Comparison of ENCODE assay signal across 10 cellular contexts in the genomic region with DNA sequence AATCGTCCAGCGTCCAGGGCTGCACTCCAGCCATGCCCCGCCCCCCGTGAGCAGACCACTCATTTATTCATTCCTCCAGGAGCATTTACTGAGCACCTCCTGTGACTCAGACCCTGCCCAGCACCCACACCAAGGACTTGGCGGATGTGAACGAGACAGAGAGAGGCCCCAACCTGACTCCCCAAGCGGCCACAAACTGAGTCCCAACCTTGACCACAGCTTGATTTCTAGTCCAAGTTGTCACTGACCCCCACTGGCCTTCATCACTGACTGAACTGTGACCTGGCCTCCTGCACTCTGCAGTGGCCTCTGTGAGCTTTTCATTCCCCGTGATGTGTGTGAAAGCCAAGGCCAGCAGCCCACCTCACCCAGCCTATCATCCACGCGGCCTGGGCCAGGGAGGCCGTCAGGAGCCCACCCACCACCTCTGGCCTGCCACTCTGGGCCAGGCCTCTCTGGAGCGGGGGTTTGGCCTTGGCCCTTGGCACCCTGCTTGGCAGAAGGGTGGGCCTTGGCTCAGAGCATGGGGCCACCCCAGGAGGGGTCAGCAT. TPM values are rescaled to one million over a fixed set of nuclear protein-coding genes. Genes with fewer than 3 reads are reported as not detected.
DNase-seq lines count a peak whose midpoint lies in the region; ATAC-seq, FAIRE-seq and TF ChIP-seq lines count a peak whose summit lies in the region.
"Had no signal": no experiment of that assay in that cellular context is flagged by ENCODE, and none has a peak within 500 bp of the region (broad histone marks: within the 10 kb centered on the region; RNA-seq: fewer than 3 reads in every experiment).

No MANE protein-coding gene starts in this region.

- H3K27ac ChIP-seq in HepG2 (ENCODE audit: extremely low read length, insufficient read depth, low read length), result no peak overlapping the region
- H3K27ac ChIP-seq in vagina, result no peak overlapping the region
- H3K27ac ChIP-seq: sigmoid colon, suprapubic skin had no signal

- H3K36me3 ChIP-seq in HepG2 (replicated peaks in 1 of 2; ENCODE audit: control insufficient read depth in 1 of 2, insufficient read depth in 2 of 2, low read length in 2 of 2) (no peaks in the 10 kb centered on the region), vagina (no peaks in the 10 kb centered on the region)
- H3K36me3 ChIP-seq: sigmoid colon, suprapubic skin had no signal

- no peak overlapping the region for H2AFZ ChIP-seq in HepG2 (ENCODE audit: low read length)

- H3K9ac ChIP-seq in HepG2 (ENCODE audit: insufficient read depth, low read depth, low read length), result no peak overlapping the region

- H4K20me1 ChIP-seq in HepG2 (ENCODE audit: insufficient read depth, low read length), result no peaks in the 10 kb centered on the region

- CTCF ChIA-PET in HepG2 (lab: Yijun Ruan, JAX; ENCODE audit: low intra/inter-chr PET ratio, low total read pairs), result no interaction called here

- DNase-seq in ELR (ENCODE audit: low read depth) (peak; percentile 94), HT1080 (ENCODE audit: low read depth) (peak; percentile 91), amniotic epithelial cell (ENCODE audit: low read depth) (peak; percentile 83), HepG2 (ENCODE audit: low spot score) (peak; percentile 15), vagina (ENCODE audit: extremely low spot score in 2 of 2) (no peak)
- DNase-seq: sigmoid colon had no signal

- BruUV-seq in HepG2 (replicated peaks; lab: Mats Ljungman, UMichigan), result no TSS peak

- no peak for TF ChIP-seq RAD21 in HepG2 (CRISPR knock-in tag; IDR thresholded peaks at IDR 0.05)

- FAIRE-seq in HepG2 (lab: Jason Lieb, UNC), result no peak

- H3K4me1 ChIP-seq in HepG2 (ENCODE audit: insufficient read depth, low read length), result peaks cover 55% of the 10 kb centered on the region
- no peaks in the 10 kb centered on the region for H3K4me1 ChIP-seq in vagina
- H3K4me1 ChIP-seq: sigmoid colon, suprapubic skin had no signal

- H3K4me2 ChIP-seq in HepG2 (ENCODE audit: low read depth, low read length), result peak overlapping the region; percentile 44

- TF ChIP-seq EP300 in HepG2 (IDR thresholded peaks at IDR 0.05; ENCODE audit: low read depth in 2 of 2, low read length in 2 of 2) (no peak), HepG2 (CRISPR knock-in tag; IDR thresholded peaks at IDR 0.05; ENCODE audit: borderline replicate concordance) (no peak)

- H3K9me3 ChIP-seq in HepG2 (ENCODE audit: low read length) (no peaks in the 10 kb centered on the region), vagina (no peaks in the 10 kb centered on the region)
- H3K9me3 ChIP-seq: sigmoid colon, suprapubic skin had no signal

- no peaks in the 10 kb centered on the region for H3K79me2 ChIP-seq in HepG2 (ENCODE audit: insufficient read depth, low read length)

- TF ChIP-seq CTCF in HepG2 (CRISPR knock-in tag; IDR thresholded peaks at IDR 0.05) (0 out of 2 replicates have a peak, but pooled peaks have one; percentile 0), vagina (IDR thresholded peaks at IDR 0.05) (no peak)

- intact Hi-C loops in HepG2 (cut with micrococcal nuclease; ENCODE audit: unreplicated experiment) (loop anchor here (5.0 kb wide), 1 partner anchor 153 kb away; no protein-coding TSS in a partner anchor), vagina (cut with DNase I) (no loop called here)

- ATAC-seq in HepG2 (peak; percentile 22), HG02759 (IDR thresholded peaks at IDR 0.05; ENCODE audit: unreplicated experiment) (no peak), GM19324 (IDR thresholded peaks at IDR 0.05; ENCODE audit: low FRiP score, unreplicated experiment) (no peak), GM18873 (IDR thresholded peaks at IDR 0.05; ENCODE audit: low FRiP score, unreplicated experiment) (no peak)

- H3K4me3 ChIP-seq in HepG2 (replicated peaks in 1 of 3; ENCODE audit: insufficient read depth in 1 of 3, low read depth in 2 of 3, low read length in 3 of 3) (peak overlapping the region in 1 of 3 experiments; percentile 39; a peak in 1 of 6 replicates), vagina (no peak overlapping the region)
- H3K4me3 ChIP-seq: sigmoid colon, suprapubic skin had no signal

- in situ Hi-C loops in HepG2 (cut with HindIII; ENCODE audit: extremely low pct_ligation_motif_present, low pct_unique_long_range_greater_than_20kb), result no loop called here

- POLR2A ChIA-PET in HepG2 (lab: Yijun Ruan, JAX), result interaction anchor here (0.8 kb wide), 1 partner anchor 33 kb away, joined by 3 read pairs; no protein-coding TSS in a partner anchor

- TF ChIP-seq POLR2A in HepG2 (IDR thresholded peaks at IDR 0.05; ENCODE audit: insufficient read depth in 1 of 2, low read depth in 2 of 2, low read length in 2 of 2) (no peak), vagina (IDR thresholded peaks at IDR 0.05) (no peak)

- WGBS in HepG2 (ENCODE audit: low lambda C conversion rate), result 3% methylated on average over 5 of the region's 12 CpGs

- H3K27me3 ChIP-seq in HepG2 (ENCODE audit: control insufficient read depth in 1 of 2, insufficient read depth in 2 of 2, low read length in 2 of 2) (no peaks in the 10 kb centered on the region; a peak in 1 of 5 replicates), vagina (no peaks in the 10 kb centered on the region)
- H3K27me3 ChIP-seq: sigmoid colon, suprapubic skin had no signal

TF ChIP-seq in HepG2, 621 proteins besides CTCF, POLR2A, EP300 and RAD21 (continues in another document):
- peak; percentile 39; the same call in 1 of the 2 replicates for TF ChIP-seq NR2C2 (CRISPR knock-in tag; IDR thresholded peaks at IDR 0.05; ENCODE audit: borderline replicate concordance)
- TF ChIP-seq NFYC (CRISPR knock-in tag; IDR thresholded peaks at IDR 0.05), result no peak
- peak; percentile 50; the same call in 1 of the 2 replicates for TF ChIP-seq HIC2 (CRISPR knock-in tag; IDR thresholded peaks at IDR 0.05; ENCODE audit: low read depth)
- no peak for TF ChIP-seq HOXA5 (CRISPR knock-in tag; IDR thresholded peaks at IDR 0.05)

RNA-seq across cellular contexts. Expression of gene RUNX3, which starts 19.3 kb away (rescaled TPM):
- 3.2 and 5.5 TPM in 2 replicates for total RNA-seq in HT1080 (2014; rRNA removed; shearing (Covaris generic))
- polyA plus RNA-seq in HT1080 (2015; cell fraction: cytosol; rRNA removed), result 17.1 and 19.5 TPM in 2 replicates
- polyA plus RNA-seq in HT1080 (2015; cell fraction: nucleus; rRNA removed), result 10.6 and 14.8 TPM in 2 replicates
- total RNA-seq in HepG2 (2016; rRNA removed; fragmentation: Illumina TruSeq; extraction: Trizol) (0.04 TPM in 1 of 2 replicates, not detected in the other), vagina (4.2 TPM)
- total RNA-seq in HepG2 (2016; cell fraction: cytosol; rRNA removed; fragmentation: Illumina TruSeq; extraction: Trizol; ENCODE audit: low read depth), result not detected in 2 replicates
- total RNA-seq in HepG2 (2016; cell fraction: insoluble cytoplasmic fraction; rRNA removed; fragmentation: Illumina TruSeq; extraction: Trizol), result 0.04 and 0.06 TPM in 2 replicates
- 0.07 TPM in 1 of 2 replicates, not detected in the other for total RNA-seq in HepG2 (2016; cell fraction: membrane; rRNA removed; fragmentation: Illumina TruSeq; extraction: Trizol)
- total RNA-seq in HepG2 (2016; cell fraction: nucleus; rRNA removed; fragmentation: Illumina TruSeq; extraction: Trizol), result not detected in 2 replicates
- 0.17 and 0.22 TPM in 2 replicates for polyA plus RNA-seq in HepG2 (2011; rRNA removed)
- 0.12 and 0.21 TPM in 2 replicates for polyA plus RNA-seq in HepG2 (2011; cell fraction: cytosol; rRNA removed)
- polyA plus RNA-seq in HepG2 (2011; cell fraction: nucleus; rRNA removed), result 0.26 and 0.35 TPM in 2 replicates
- polyA plus RNA-seq in HepG2 (2012), result 0.67 and 0.68 TPM in 2 replicates
- 0.07 TPM in 1 of 2 replicates, not detected in the other for polyA plus RNA-seq in HepG2 (2016; cell fraction: cytosol; fragmentation: Illumina TruSeq; extraction: Trizol; ENCODE audit: low read depth)
- polyA plus RNA-seq in HepG2 (2016; cell fraction: insoluble cytoplasmic fraction; fragmentation: Illumina TruSeq; extraction: Trizol; ENCODE audit: low read depth), result 0.05 and 0.15 TPM in 2 replicates
- polyA plus RNA-seq in HepG2 (2016; cell fraction: membrane; fragmentation: Illumina TruSeq; extraction: Trizol; ENCODE audit: low read depth), result 0.09 and 0.14 TPM in 2 replicates
- polyA plus RNA-seq in HepG2 (2016; cell fraction: nucleus; fragmentation: Illumina TruSeq; extraction: Trizol; ENCODE audit: insufficient read depth, low read depth), result 0.19 TPM in 1 of 2 replicates, not detected in the other
- 0.74 TPM in 1 of 2 replicates, not detected in the other for polyA minus RNA-seq in HepG2 (2011; rRNA and poly(A)+ RNA removed; ENCODE audit: low replicate concordance)
- polyA minus RNA-seq in HepG2 (2011; cell fraction: cytosol; rRNA and poly(A)+ RNA removed), result 0.18 and 0.89 TPM in 2 replicates
- 0.12 TPM in 1 of 2 replicates, not detected in the other for polyA minus RNA-seq in HepG2 (2011; cell fraction: nucleus; rRNA and poly(A)+ RNA removed)

Comparison
In these comparisons a context has a peak if more than half of its experiments do, and no peak if none do; other contexts are left out.
1. DNase-seq: peak in ELR (single experiment), HT1080 (single experiment), amniotic epithelial cell (single experiment) and HepG2 (single experiment); none in vagina (0 of 2).